In genomic region chr9:133224762-133225161, GRCh38 we compare ENCODE assay signal across 33 cellular contexts. TPM values are rescaled to one million over a fixed set of nuclear protein-coding genes. Genes with fewer than 3 reads are reported as not detected.
"Had no signal": no experiment of that assay in that cellular context is flagged by ENCODE, and none has a peak within 500 bp of the region (broad histone marks: within the 10 kb centered on the region; RNA-seq: fewer than 3 reads in every experiment).

No MANE protein-coding gene starts in this region.

- H3K36me3 Mint-ChIP-seq: mesothelial cell of epicardium; naive B cell; natural killer cell treated with Interleukin-12 subunit alpha and Interleukin-12 subunit beta and Interleukin-15 and Interleukin-18, amount 100 ng/mL, for 72 hours; neural progenitor cell; stimulated activated naive B cell treated with anti-CD40 and anti-IgM and Interleukin-4, amounts not matched to agents 10 μg/mL and 1 μg/mL and 100 μg/mL, for 72 hours had no signal

- H3K4me3 Mint-ChIP-seq: dendritic cell treated with granulocyte-macrophage colony-stimulating factor and Interleukin-4, amounts not matched to agents 40 ng/mL and 50 ng/mL, for 4 days; mesothelial cell of epicardium; naive B cell; natural killer cell treated with Interleukin-12 subunit alpha and Interleukin-12 subunit beta and Interleukin-15 and Interleukin-18, amount 100 ng/mL, for 72 hours; neural progenitor cell; stimulated activated naive B cell treated with anti-CD40 and anti-IgM and Interleukin-4, amounts not matched to agents 10 μg/mL and 1 μg/mL and 100 μg/mL, for 72 hours; stimulated activated naive CD8-positive, alpha-beta T cell treated with anti-CD3 and anti-CD28 coated beads, Interleukin-15, Interleukin-2, amounts not matched to agents 100 ng/mL and 50 ng/mL, for 24 hours had no signal

- H3K9ac ChIP-seq: neural progenitor cell had no signal

- H3K4me2 ChIP-seq: hepatocyte, neural progenitor cell had no signal

- H3K27ac Mint-ChIP-seq: dendritic cell treated with granulocyte-macrophage colony-stimulating factor and Interleukin-4, amounts not matched to agents 40 ng/mL and 50 ng/mL, for 4 days; mesothelial cell of epicardium; natural killer cell treated with Interleukin-12 subunit alpha and Interleukin-12 subunit beta and Interleukin-15 and Interleukin-18, amount 100 ng/mL, for 72 hours; neural progenitor cell; stimulated activated naive B cell treated with anti-CD40 and anti-IgM and Interleukin-4, amounts not matched to agents 10 μg/mL and 1 μg/mL and 100 μg/mL, for 72 hours; stimulated activated naive CD8-positive, alpha-beta T cell treated with anti-CD3 and anti-CD28 coated beads, Interleukin-15, Interleukin-2, amounts not matched to agents 100 ng/mL and 50 ng/mL, for 24 hours had no signal

- H3K4me1 ChIP-seq: colonic mucosa, esophagus muscularis mucosa, foreskin keratinocyte, gastroesophageal sphincter, neural progenitor cell, prostate gland, right atrium auricular region, spleen, tibial nerve had no signal

- H3K27ac ChIP-seq: colonic mucosa, esophagus muscularis mucosa, foreskin keratinocyte, gastroesophageal sphincter, hepatocyte, neural progenitor cell, prostate gland, right atrium auricular region, skin epidermis, spleen, thoracic aorta, tibial nerve, upper lobe of left lung had no signal

- H3K9me3 Mint-ChIP-seq: dendritic cell treated with granulocyte-macrophage colony-stimulating factor and Interleukin-4, amounts not matched to agents 40 ng/mL and 50 ng/mL, for 4 days; natural killer cell treated with Interleukin-12 subunit alpha and Interleukin-12 subunit beta and Interleukin-15 and Interleukin-18, amount 100 ng/mL, for 72 hours; neural progenitor cell; stimulated activated naive B cell treated with anti-CD40 and anti-IgM and Interleukin-4, amounts not matched to agents 10 μg/mL and 1 μg/mL and 100 μg/mL, for 72 hours; stimulated activated naive CD8-positive, alpha-beta T cell treated with anti-CD3 and anti-CD28 coated beads, Interleukin-15, Interleukin-2, amounts not matched to agents 100 ng/mL and 50 ng/mL, for 24 hours had no signal

- DNase-seq: colonic mucosa; effector memory CD4-positive, alpha-beta T cell; foreskin keratinocyte; left colon; mesenchymal stem cell; mucosa of descending colon; naive B cell; stimulated activated CD4-positive, alpha-beta T cell treated with anti-CD3 and anti-CD28 coated beads, Interleukin-4, amount 100 ng/mL, for 4 hours; stimulated activated naive B cell treated with anti-CD40 and anti-IgM and Interleukin-4, amounts not matched to agents 10 μg/mL and 1 μg/mL and 100 μg/mL, for 72 hours had no signal

- H3K36me3 ChIP-seq: colonic mucosa, esophagus muscularis mucosa, gastroesophageal sphincter, heart left ventricle, neural progenitor cell, prostate gland, right atrium auricular region, spleen, thoracic aorta, tibial nerve, upper lobe of left lung had no signal

- H3K27me3 ChIP-seq: colonic mucosa, hepatocyte, right atrium auricular region, upper lobe of left lung had no signal

- H3K4me3 ChIP-seq: colonic mucosa, esophagus muscularis mucosa, gastroesophageal sphincter, heart left ventricle, hepatocyte, mucosa of descending colon, neural progenitor cell, prostate gland, right atrium auricular region, skin epidermis, spleen, thoracic aorta, tibial nerve, upper lobe of left lung had no signal

- ATAC-seq: foreskin keratinocyte; gastroesophageal sphincter; left colon; mucosa of descending colon; natural killer cell treated with Interleukin-12 subunit alpha and Interleukin-12 subunit beta and Interleukin-15 and Interleukin-18, amount 100 ng/mL, for 72 hours; stimulated activated naive B cell treated with anti-CD40 and anti-IgM and Interleukin-4, amounts not matched to agents 10 μg/mL and 1 μg/mL and 100 μg/mL, for 72 hours had no signal

- H3K4me1 Mint-ChIP-seq: naive B cell; stimulated activated naive B cell treated with anti-CD40 and anti-IgM and Interleukin-4, amounts not matched to agents 10 μg/mL and 1 μg/mL and 100 μg/mL, for 72 hours had no signal

- H3K9me3 ChIP-seq: colonic mucosa, esophagus muscularis mucosa, gastroesophageal sphincter, heart left ventricle, mucosa of descending colon, prostate gland, right atrium auricular region, spleen, thoracic aorta, tibial nerve, upper lobe of left lung had no signal

RNA-seq across cellular contexts. Expression of gene OBP2B, which starts 15.7 kb away (rescaled TPM):
- total RNA-seq: chondrocyte; colonic mucosa; endothelial cell of umbilical vein; epithelial cell of proximal tubule; esophagus muscularis mucosa; fibroblast of lung; foreskin keratinocyte; gastroesophageal sphincter; heart left ventricle; hepatocyte; kidney epithelial cell; left colon; liver; lung microvascular endothelial cell; mesothelial cell of epicardium; mucosa of descending colon; natural killer cell treated with Interleukin-12 subunit alpha and Interleukin-12 subunit beta and Interleukin-15 and Interleukin-18, amount 100 ng/mL, for 72 hours; osteocyte; right atrium auricular region; thoracic aorta; tibial nerve; upper lobe of left lung had no signal

RNA-seq across cellular contexts. Expression of gene ABO, which starts 50.2 kb away (rescaled TPM):
- total RNA-seq: endothelial cell of umbilical vein, fibroblast of lung, foreskin keratinocyte, osteocyte had no signal
